In the genomic region with DNA sequence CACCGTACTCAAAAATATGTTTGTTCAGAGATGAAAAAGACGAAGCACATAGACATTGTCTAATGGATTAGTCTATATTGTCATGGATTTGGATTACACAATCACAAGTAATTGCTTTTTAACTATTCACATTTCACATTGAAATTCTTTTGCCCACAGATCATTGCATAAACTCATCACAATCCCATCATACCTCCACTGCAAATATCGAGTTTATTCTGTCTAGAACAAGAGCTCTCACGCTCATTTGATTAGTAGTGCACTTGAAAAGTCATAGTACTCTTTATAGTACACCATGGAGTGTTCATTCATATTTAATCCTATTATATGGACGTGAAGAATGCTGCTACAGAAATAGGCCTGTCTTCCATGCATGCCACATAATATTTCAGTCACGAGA, we compare ENCODE assay signal across 19 cellular contexts.
"Had no signal": no experiment of that assay in that cellular context is flagged by ENCODE, and none has a peak within 500 bp of the region (broad histone marks: within the 10 kb centered on the region; RNA-seq: fewer than 3 reads in every experiment).

No MANE protein-coding gene starts in this region.

- H3K27ac Mint-ChIP-seq: endodermal cell; immature natural killer cell; natural killer cell; stimulated activated effector memory CD8-positive, alpha-beta T cell treated with anti-CD3 and anti-CD28 coated beads, Interleukin-12 subunit alpha, Interleukin-12 subunit beta, amount 100 ng/mL, for 72 hours; type B pancreatic cell had no signal

- H3K27me3 Mint-ChIP-seq: type B pancreatic cell had no signal

- H3K4me3 Mint-ChIP-seq: endodermal cell; immature natural killer cell; natural killer cell; neural crest cell; stimulated activated effector memory CD8-positive, alpha-beta T cell treated with anti-CD3 and anti-CD28 coated beads, Interleukin-12 subunit alpha, Interleukin-12 subunit beta, amount 100 ng/mL, for 72 hours; type B pancreatic cell had no signal

- H3K4me1 Mint-ChIP-seq: endodermal cell; immature natural killer cell; natural killer cell; neural crest cell; stimulated activated effector memory CD8-positive, alpha-beta T cell treated with anti-CD3 and anti-CD28 coated beads, Interleukin-12 subunit alpha, Interleukin-12 subunit beta, amount 100 ng/mL, for 72 hours had no signal

- DNase-seq: effector CD4-positive, alpha-beta T cell; endodermal cell; erythroblast; immature natural killer cell; left cardiac atrium; left ventricle myocardium superior; mesendoderm; mucosa of descending colon; natural killer cell; posterior cingulate gyrus; right cardiac atrium; stimulated activated CD4-positive, alpha-beta T cell treated with anti-CD3 and anti-CD28 coated beads, Interleukin-4, amount 100 ng/mL, for 1 hour; stimulated activated CD8-positive, alpha-beta memory T cell treated with anti-CD3 and anti-CD28 coated beads, Interleukin-4, amount 100 ng/mL, for 48 hours; stimulated activated naive CD8-positive, alpha-beta T cell treated with anti-CD3 and anti-CD28 coated beads, Interleukin-15, Interleukin-2, amounts not matched to agents 100 U/mL and 50 U/mL, for 24 hours; thyroid gland; uterus had no signal

- H3K36me3 Mint-ChIP-seq: immature natural killer cell; natural killer cell; stimulated activated effector memory CD8-positive, alpha-beta T cell treated with anti-CD3 and anti-CD28 coated beads, Interleukin-12 subunit alpha, Interleukin-12 subunit beta, amount 100 ng/mL, for 72 hours; type B pancreatic cell had no signal

- H3K9me3 Mint-ChIP-seq: endodermal cell had no signal
